8 cellular contexts compared by ENCODE assay signal in genomic region chr1:149916927-149917310, GRCh38. TPM values are rescaled to one million over a fixed set of nuclear protein-coding genes. Genes with fewer than 3 reads are reported as not detected.
A peak's percentile ranks its signal among the peaks of the same experiment; 100 is the strongest.
DNase-seq lines count a peak whose midpoint lies in the region; ATAC-seq and TF ChIP-seq lines count a peak whose summit lies in the region.

No MANE protein-coding gene starts in this region.

- peaks cover 12% of the 10 kb centered on the region for H3K27me3 Mint-ChIP-seq in CD4-positive, CD25-positive, alpha-beta regulatory T cell

- intact Hi-C loops in ovary (cut with DNase I) = no loop called here

- WGBS in ovary, 3 donors = 5 to 6% (median 6%) methylated on average over 11 of the region's 11 CpGs

- no peak for TF ChIP-seq CTCF in ovary (IDR thresholded peaks at IDR 0.05)

- H3K9me3 ChIP-seq in CD4-positive, CD25-positive, alpha-beta regulatory T cell (ENCODE audit: control insufficient read depth in 2 of 2, low read length in 2 of 2) = no peaks in the 10 kb centered on the region
- H3K9me3 ChIP-seq in endocrine pancreas (ENCODE audit: control insufficient read depth, low read length) (no peaks in the 10 kb centered on the region), ovary (no peaks in the 10 kb centered on the region)

- peaks cover 0 to 1% (median 0%) of the 10 kb centered on the region in 7 donors for H3K9me3 Mint-ChIP-seq in CD4-positive, CD25-positive, alpha-beta regulatory T cell

- peak overlapping the region; percentile 97 for H3K9ac ChIP-seq in endocrine pancreas (ENCODE audit: control insufficient read depth, insufficient read depth, low read length)

- H3K4me3 ChIP-seq in CD4-positive, CD25-positive, alpha-beta regulatory T cell (ENCODE audit: low read depth, low read length) = no peak overlapping the region
- H3K4me3 ChIP-seq in endocrine pancreas (ENCODE audit: control insufficient read depth, insufficient read depth, low read length) = peak overlapping the region; percentile 82
- peak overlapping the region; percentile 70 for H3K4me3 ChIP-seq in ovary

- no peak for TF ChIP-seq POLR2A in ovary (IDR thresholded peaks at IDR 0.05)

- peaks cover 4% of the 10 kb centered on the region for H3K36me3 Mint-ChIP-seq in CD4-positive, CD25-positive, alpha-beta regulatory T cell

- H3K27ac Mint-ChIP-seq in CD4-positive, CD25-positive, alpha-beta regulatory T cell = peak overlapping the region in 2 of 3 donors; percentile 65 to 91

- no peak for TF ChIP-seq EP300 in ovary (IDR thresholded peaks at IDR 0.05)

- no peak overlapping the region for H3K27ac ChIP-seq in CD4-positive, CD25-positive, alpha-beta regulatory T cell (ENCODE audit: insufficient read depth, low read length, poor library complexity, severe bottlenecking)
- no peak overlapping the region for H3K27ac ChIP-seq in ovary

- H3K4me3 Mint-ChIP-seq in CD4-positive, CD25-positive, alpha-beta regulatory T cell = peak overlapping the region; percentile 82 to 90 (median 84)

- ATAC-seq in CD4-positive, CD25-positive, alpha-beta regulatory T cell (ENCODE audit: low read depth in 2 of 2) = no peak
- no peak for ATAC-seq in HG02840 (IDR thresholded peaks at IDR 0.05; ENCODE audit: low FRiP score, unreplicated experiment)
- no peak for ATAC-seq in HG02884 (IDR thresholded peaks at IDR 0.05; ENCODE audit: unreplicated experiment)

- DNase-seq in CD4-positive, CD25-positive, alpha-beta regulatory T cell = no peak
- DNase-seq in NCI-H69 (lab: John Stamatoyannopoulos, UW) (peak; percentile 30), ovary (no peak), EL (no peak), NCI-H2081 treated with DMSO at 0.1 percent for 48 hours (lab: John Stamatoyannopoulos, UW) (no peak)

- peaks cover 0 to 52% (median 15%) of the 10 kb centered on the region in 4 donors for H3K4me1 Mint-ChIP-seq in CD4-positive, CD25-positive, alpha-beta regulatory T cell

- H3K27me3 ChIP-seq in CD4-positive, CD25-positive, alpha-beta regulatory T cell (ENCODE audit: control insufficient read depth, insufficient read depth, low read length) = peaks cover 5% of the 10 kb centered on the region
- H3K27me3 ChIP-seq in endocrine pancreas (ENCODE audit: control insufficient read depth, insufficient read depth, low read length) (no peaks in the 10 kb centered on the region), ovary (no peaks in the 10 kb centered on the region)

- peaks cover 20% of the 10 kb centered on the region for H3K4me1 ChIP-seq in CD4-positive, CD25-positive, alpha-beta regulatory T cell (ENCODE audit: control insufficient read depth, insufficient read depth, low read length, poor library complexity, severe bottlenecking)
- H3K4me1 ChIP-seq in endocrine pancreas (ENCODE audit: control insufficient read depth, insufficient read depth, low read length) (no peaks in the 10 kb centered on the region), ovary (ENCODE audit: insufficient read depth) (no peaks in the 10 kb centered on the region)

- no peaks in the 10 kb centered on the region for H3K36me3 ChIP-seq in CD4-positive, CD25-positive, alpha-beta regulatory T cell (ENCODE audit: control insufficient read depth, insufficient read depth, low read length)
- peaks cover 2% of the 10 kb centered on the region for H3K36me3 ChIP-seq in endocrine pancreas (ENCODE audit: control insufficient read depth, insufficient read depth, low read length)
- H3K36me3 ChIP-seq in ovary = no peaks in the 10 kb centered on the region

RNA-seq across cellular contexts. Expression of gene SV2A, which starts 0.7 kb away (rescaled TPM):
- total RNA-seq in CD4-positive, CD25-positive, alpha-beta regulatory T cell = 3.3 TPM
- 1 to 10 TPM in 3 of 4 donors, under 1 TPM in 1; 0.91 to 2.7 (median 1.4) TPM for polyA plus RNA-seq in CD4-positive, CD25-positive, alpha-beta regulatory T cell
- total RNA-seq in ovary = 1 to 10 TPM; 1.2 to 7.7 (median 3.2) TPM
- 1 to 10 TPM; 3.2 to 7.9 TPM for polyA plus RNA-seq in ovary

RNA-seq across cellular contexts. Expression of gene SF3B4, which starts 10.7 kb away (rescaled TPM):
- total RNA-seq in CD4-positive, CD25-positive, alpha-beta regulatory T cell = 56.0 TPM
- 100 to 1,000 TPM in 1 of 4 donors, 10 to 100 TPM in 3; 81.8 to 103 (median 87.4) TPM for polyA plus RNA-seq in CD4-positive, CD25-positive, alpha-beta regulatory T cell
- total RNA-seq in ovary = 10 to 100 TPM in 5 of 7 donors, 1 to 10 TPM in 2; 9.2 to 70.2 (median 57.8) TPM
- polyA plus RNA-seq in ovary = 10 to 100 TPM; 35.8 to 91.4 TPM

RNA-seq across cellular contexts. Expression of gene BOLA1, which starts 17.6 kb away (rescaled TPM):
- total RNA-seq in CD4-positive, CD25-positive, alpha-beta regulatory T cell = 6.2 TPM
- polyA plus RNA-seq in CD4-positive, CD25-positive, alpha-beta regulatory T cell = 10 to 100 TPM; 37.9 to 47.8 (median 39.5) TPM
- total RNA-seq in ovary = 10 to 100 TPM; 11.6 to 36.5 (median 16.1) TPM
- 10 to 100 TPM; 13.6 to 30.1 TPM for polyA plus RNA-seq in ovary

RNA-seq across cellular contexts. Expression of gene MTMR11, which starts 19.8 kb away (rescaled TPM):
- 0.47 TPM for total RNA-seq in CD4-positive, CD25-positive, alpha-beta regulatory T cell
- polyA plus RNA-seq in CD4-positive, CD25-positive, alpha-beta regulatory T cell = under 1 TPM; 0.13 to 0.98 (median 0.48) TPM
- 10 to 100 TPM; 20.2 to 51.5 (median 34.6) TPM for total RNA-seq in ovary
- polyA plus RNA-seq in ovary = 10 to 100 TPM; 19.1 to 33.0 TPM
